In the genomic region with DNA sequence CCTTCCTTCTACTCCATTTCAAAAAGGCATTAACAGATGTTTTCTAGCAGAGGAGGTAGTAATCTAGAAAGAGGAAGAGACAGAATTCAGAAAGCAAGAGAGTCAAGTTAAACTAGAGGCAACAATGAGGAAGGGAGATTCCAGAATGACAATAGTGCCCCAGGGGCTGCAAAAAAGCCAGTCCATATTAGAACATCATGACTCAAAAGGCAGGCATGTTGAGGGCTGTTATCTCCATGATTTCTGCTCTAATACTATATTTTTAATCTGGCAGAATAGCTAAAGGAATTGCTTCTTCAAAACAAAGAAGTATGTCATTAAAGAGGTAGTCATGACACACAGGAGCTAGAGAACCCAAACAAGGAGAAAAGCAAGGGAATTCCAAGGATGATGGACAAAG, we compare ENCODE assay signal across 14 cellular contexts.
DNase-seq lines count a peak whose midpoint lies in the region; ATAC-seq and TF ChIP-seq lines count a peak whose summit lies in the region.
"Had no signal": no experiment of that assay in that cellular context is flagged by ENCODE, and none has a peak within 500 bp of the region (broad histone marks: within the 10 kb centered on the region; RNA-seq: fewer than 3 reads in every experiment).

No MANE protein-coding gene starts in this region.

- H3K4me3 ChIP-seq in GM12865 (ENCODE audit: low read depth, low read length) (no peak overlapping the region), fibroblast of pulmonary artery (replicated peaks; ENCODE audit: low read depth, low read length) (no peak overlapping the region)
- H3K4me3 ChIP-seq: dorsolateral prefrontal cortex had no signal

- TF ChIP-seq CTCF in GM12865 (IDR thresholded peaks at IDR 0.05; ENCODE audit: insufficient read depth, low read depth, low read length, missing control alignments) (no peak), fibroblast of pulmonary artery (IDR thresholded peaks at IDR 0.05; ENCODE audit: low read length, missing control alignments) (no peak)

- H3K9me3 Mint-ChIP-seq in activated naive CD8-positive, alpha-beta T cell treated with anti-CD3 and anti-CD28 coated beads for 36 hours, result peaks cover 1% of the 10 kb centered on the region

- no peaks in the 10 kb centered on the region for H3K36me3 Mint-ChIP-seq in activated naive CD8-positive, alpha-beta T cell treated with anti-CD3 and anti-CD28 coated beads for 36 hours
- H3K36me3 Mint-ChIP-seq: CD8-positive, alpha-beta memory T cell had no signal

- no peak overlapping the region for H3K27ac Mint-ChIP-seq in activated naive CD8-positive, alpha-beta T cell treated with anti-CD3 and anti-CD28 coated beads for 36 hours
- H3K27ac Mint-ChIP-seq: CD8-positive, alpha-beta memory T cell had no signal

- no peaks in the 10 kb centered on the region for H3K27me3 Mint-ChIP-seq in activated naive CD8-positive, alpha-beta T cell treated with anti-CD3 and anti-CD28 coated beads for 36 hours

- peak; percentile 79 for ATAC-seq in GM21576 (IDR thresholded peaks at IDR 0.05; ENCODE audit: unreplicated experiment)

- DNase-seq in GM12865 (ENCODE audit: low read depth) (peak; percentile 45), HS-5 (ENCODE audit: low read depth) (peak; percentile 20), fibroblast of pulmonary artery (ENCODE audit: low read depth) (peak; percentile 54), HuH-7.5 (ENCODE audit: low spot score) (no peak), erythroblast (lab: John Stamatoyannopoulos, UW) (no peak)
- no peak for DNase-seq in stimulated activated CD4-positive, alpha-beta T cell treated with anti-CD3 and anti-CD28 coated beads, Interleukin-4, amount 100 ng/mL, for 1 hour
- no peak for DNase-seq in activated naive CD8-positive, alpha-beta T cell treated with anti-CD3 and anti-CD28 coated beads for 36 hours
- DNase-seq: CD8-positive, alpha-beta memory T cell; dorsolateral prefrontal cortex; kidney; NCI-H1092; Right ventricle myocardium superior; stimulated activated CD8-positive, alpha-beta memory T cell treated with anti-CD3 and anti-CD28 coated beads, Interleukin-4, amount 100 ng/mL, for 48 hours had no signal

- TF ChIP-seq POLR2A in erythroblast (IDR thresholded peaks at IDR 0.05; ENCODE audit: low read length), result no peak

- H3K4me3 Mint-ChIP-seq in activated naive CD8-positive, alpha-beta T cell treated with anti-CD3 and anti-CD28 coated beads for 36 hours, result no peak overlapping the region
- H3K4me3 Mint-ChIP-seq: CD8-positive, alpha-beta memory T cell had no signal

- H3K4me1 Mint-ChIP-seq in activated naive CD8-positive, alpha-beta T cell treated with anti-CD3 and anti-CD28 coated beads for 36 hours, result no peaks in the 10 kb centered on the region
- H3K4me1 Mint-ChIP-seq: CD8-positive, alpha-beta memory T cell had no signal

Comparison
In these comparisons a context has a peak if more than half of its experiments do, and no peak if none do; other contexts are left out.
1. DNase-seq: peak in GM12865 (single experiment), HS-5 (single experiment) and fibroblast of pulmonary artery (single experiment); none in stimulated activated CD4-positive, alpha-beta T cell treated with anti-CD3 and anti-CD28 coated beads, Interleukin-4, amount 100 ng/mL, for 1 hour (single experiment), HuH-7.5 (single experiment), erythroblast (0 of 2) and activated naive CD8-positive, alpha-beta T cell treated with anti-CD3 and anti-CD28 coated beads for 36 hours (single experiment).